In genomic region chr1:234956821-234957329, GRCh38 we compare ENCODE assay signal across 8 cellular contexts.
DNase-seq lines count a peak whose midpoint lies in the region; ATAC-seq and TF ChIP-seq lines count a peak whose summit lies in the region.

No MANE protein-coding gene starts in this region.

- 59 to 66% (median 59%) methylated on average over 11 of the region's 11 CpGs for WGBS in psoas muscle, 3 donors
- WGBS in upper lobe of left lung, 2 donors, result 79 to 86% methylated on average over 11 of the region's 11 CpGs

- H3K9ac ChIP-seq in duodenal mucosa (ENCODE audit: low read depth in 1 of 2, low read length in 2 of 2), result peak overlapping the region; percentile 55 to 76

- TF ChIP-seq EP300 in upper lobe of left lung (IDR thresholded peaks at IDR 0.05), result no peak

- peak overlapping the region; percentile 58 for H3K27ac ChIP-seq in duodenal mucosa (ENCODE audit: low read depth, low read length)
- H3K27ac ChIP-seq in psoas muscle, result peak overlapping the region; percentile 46
- peak overlapping the region in 2 of 4 donors; percentile 60 to 85 for H3K27ac ChIP-seq in upper lobe of left lung

- no peak overlapping the region for H3K4me3 ChIP-seq in duodenal mucosa (ENCODE audit: low read depth in 1 of 2, low read length in 2 of 2)
- no peak overlapping the region for H3K4me3 ChIP-seq in psoas muscle
- no peak overlapping the region for H3K4me3 ChIP-seq in upper lobe of left lung

- H3K27me3 ChIP-seq in duodenal mucosa (ENCODE audit: control insufficient read depth in 1 of 2, insufficient read depth in 2 of 2, low read length in 2 of 2), result no peaks in the 10 kb centered on the region
- no peaks in the 10 kb centered on the region for H3K27me3 ChIP-seq in psoas muscle (ENCODE audit: insufficient read depth in 3 of 3, low read length in 2 of 3)
- no peaks in the 10 kb centered on the region for H3K27me3 ChIP-seq in upper lobe of left lung

- H3K4me1 ChIP-seq in duodenal mucosa (ENCODE audit: control insufficient read depth in 1 of 2, insufficient read depth in 2 of 2, low read length in 2 of 2) (peaks cover 82 to 83% of the 10 kb centered on the region in 2 donors), psoas muscle (peaks cover 45% of the 10 kb centered on the region), upper lobe of left lung (peaks cover 41 to 67% (median 49%) of the 10 kb centered on the region in 4 donors)

- DNase-seq in NCI-H1092 treated with DMSO at 0.1 percent for 48 hours (lab: John Stamatoyannopoulos, UW) (peak; percentile 76), NCI-H1092 (lab: John Stamatoyannopoulos, UW) (no peak), NCI-H2196 (lab: John Stamatoyannopoulos, UW; ENCODE audit: unreplicated experiment) (peak; percentile 53), psoas muscle (no peak), upper lobe of left lung (no peak), KG1 (lab: John Stamatoyannopoulos, UW) (no peak)

- ATAC-seq in psoas muscle (peak in 2 of 4 donors; percentile 23 to 45), upper lobe of left lung (ENCODE audit: low FRiP score in 2 of 2) (no peak), GM18520 (IDR thresholded peaks at IDR 0.05; ENCODE audit: unreplicated experiment) (no peak)

- intact Hi-C loops in psoas muscle (cut with DNase I), result loop anchor here in 1 of 2 donors (5.0 kb wide), 1 partner anchor 40 kb away; no protein-coding TSS in a partner anchor

- TF ChIP-seq CTCF in psoas muscle (IDR thresholded peaks at IDR 0.05), result no peak
- TF ChIP-seq CTCF in upper lobe of left lung (IDR thresholded peaks at IDR 0.05), result no peak

- TF ChIP-seq POLR2A in upper lobe of left lung (IDR thresholded peaks at IDR 0.05), result no peak

- H3K9me3 ChIP-seq in duodenal mucosa (ENCODE audit: control insufficient read depth in 1 of 2, low read length in 2 of 2) (no peaks in the 10 kb centered on the region), psoas muscle (no peaks in the 10 kb centered on the region), upper lobe of left lung (no peaks in the 10 kb centered on the region)

- H3K36me3 ChIP-seq in duodenal mucosa (ENCODE audit: control insufficient read depth in 1 of 2, insufficient read depth in 2 of 2, low read length in 2 of 2) (no peaks in the 10 kb centered on the region), psoas muscle (ENCODE audit: insufficient read depth in 1 of 2, low read depth in 1 of 2) (no peaks in the 10 kb centered on the region), upper lobe of left lung (no peaks in the 10 kb centered on the region)

Comparison
In these comparisons a context has a peak if more than half of its experiments do, and no peak if none do; other contexts are left out.
1. DNase-seq: peak in NCI-H1092 treated with DMSO at 0.1 percent for 48 hours (single experiment) and NCI-H2196 (single experiment); none in NCI-H1092 (single experiment), psoas muscle (0 of 2), upper lobe of left lung (0 of 2) and KG1 (single experiment).